Comparison of ENCODE assay signal across 8 cellular contexts in genomic region chr18:3177902-3178687, GRCh38. TPM values are rescaled to one million over a fixed set of nuclear protein-coding genes. Genes with fewer than 3 reads are reported as not detected.
DNase-seq lines count a peak whose midpoint lies in the region; ATAC-seq, FAIRE-seq and TF ChIP-seq lines count a peak whose summit lies in the region.

No MANE protein-coding gene starts in this region.

- H3K4me1 ChIP-seq in left ventricle myocardium inferior, result peaks cover 62% of the 10 kb centered on the region
- no peaks in the 10 kb centered on the region for H3K4me1 ChIP-seq in effector memory CD4-positive, alpha-beta T cell (ENCODE audit: control insufficient read depth, insufficient read depth, low read length, poor library complexity, severe bottlenecking)

- in situ Hi-C loops in SK-MEL-5 (cut with HindIII; ENCODE audit: low pct_unique_long_range_greater_than_20kb, low sequenced_read_pairs), result no loop called here

- no peaks in the 10 kb centered on the region for H3K9me3 Mint-ChIP-seq in activated T-cell treated with anti-CD3 and anti-CD28 coated beads, Interleukin-2, amount 50 U/mL, for 4 hours

- no peak overlapping the region for H3K4me3 Mint-ChIP-seq in activated T-cell treated with anti-CD3 and anti-CD28 coated beads, Interleukin-2, amount 50 U/mL, for 4 hours

- H3K4me3 ChIP-seq in left ventricle myocardium inferior, result no peak overlapping the region
- H3K4me3 ChIP-seq in effector memory CD4-positive, alpha-beta T cell (ENCODE audit: insufficient read depth, low read depth, low read length, poor library complexity, severe bottlenecking), result no peak overlapping the region

- ATAC-seq in activated T-cell treated with anti-CD3 and anti-CD28 coated beads, Interleukin-2, amount 50 U/mL, for 4 hours, result peak; percentile 30 to 35
- ATAC-seq in HG03039 (IDR thresholded peaks at IDR 0.05; ENCODE audit: unreplicated experiment), result peak; percentile 90

- H3K27ac ChIP-seq in left ventricle myocardium inferior (replicated peaks), result peak overlapping the region; percentile 58
- no peak overlapping the region for H3K27ac ChIP-seq in effector memory CD4-positive, alpha-beta T cell (ENCODE audit: insufficient read depth, low read length, poor library complexity, severe bottlenecking)

- FAIRE-seq in urothelium cell line (lab: Jason Lieb, UNC), result peak; percentile 81

- no peaks in the 10 kb centered on the region for H3K36me3 Mint-ChIP-seq in activated T-cell treated with anti-CD3 and anti-CD28 coated beads, Interleukin-2, amount 50 U/mL, for 4 hours (ENCODE audit: insufficient read depth)

- peaks cover 2% of the 10 kb centered on the region for H3K4me1 Mint-ChIP-seq in activated T-cell treated with anti-CD3 and anti-CD28 coated beads, Interleukin-2, amount 50 U/mL, for 4 hours (ENCODE audit: low read depth)

- intact Hi-C loops in left ventricle myocardium inferior (cut with micrococcal nuclease), result no loop called here

- no peaks in the 10 kb centered on the region for H3K9me3 ChIP-seq in left ventricle myocardium inferior (replicated peaks)
- H3K9me3 ChIP-seq in effector memory CD4-positive, alpha-beta T cell (ENCODE audit: control insufficient read depth, low read length), result no peaks in the 10 kb centered on the region

- peaks cover 29% of the 10 kb centered on the region for H3K36me3 ChIP-seq in left ventricle myocardium inferior
- H3K36me3 ChIP-seq in effector memory CD4-positive, alpha-beta T cell (ENCODE audit: control insufficient read depth, insufficient read depth, low read length), result no peaks in the 10 kb centered on the region

- TF ChIP-seq CTCF in left ventricle myocardium inferior (IDR thresholded peaks at IDR 0.05; ENCODE audit: borderline replicate concordance), result no peak

- no peak for DNase-seq in activated T-cell treated with anti-CD3 and anti-CD28 coated beads, Interleukin-2, amount 50 U/mL, for 4 hours
- no peak for DNase-seq in activated T-cell treated with anti-CD3 and anti-CD28 coated beads, Interleukin-2, amount 50 U/mL, for 1 hour
- peak; percentile 95 for DNase-seq in SK-MEL-5 (ENCODE audit: low read depth, low spot score)
- peak; percentile 38 for DNase-seq in left ventricle myocardium inferior
- no peak for DNase-seq in urothelium cell line (ENCODE audit: low spot score)
- no peak for DNase-seq in effector memory CD4-positive, alpha-beta T cell
- DNase-seq in stimulated activated CD8-positive, alpha-beta memory T cell treated with anti-CD3 and anti-CD28 coated beads, Interleukin-4, amount 100 ng/mL, for 48 hours, result no peak

- H3K27me3 ChIP-seq in left ventricle myocardium inferior (ENCODE audit: low read depth), result no peaks in the 10 kb centered on the region
- H3K27me3 ChIP-seq in effector memory CD4-positive, alpha-beta T cell (replicated peaks; ENCODE audit: control insufficient read depth, insufficient read depth, low read length, poor library complexity, severe bottlenecking), result no peaks in the 10 kb centered on the region

- H3K27me3 Mint-ChIP-seq in activated T-cell treated with anti-CD3 and anti-CD28 coated beads, Interleukin-2, amount 50 U/mL, for 4 hours (ENCODE audit: low read depth), result no peaks in the 10 kb centered on the region

RNA-seq across cellular contexts. Expression of gene MYOM1, which starts 41.7 kb away (rescaled TPM):
- total RNA-seq in activated T-cell treated with anti-CD3 and anti-CD28 coated beads, Interleukin-2, amount 50 U/mL, for 4 hours, result under 1 TPM; 0.16 to 0.42 (median 0.25) TPM
- total RNA-seq in SK-MEL-5 (2014; rRNA removed; shearing (Covaris generic)), result 0.26 and 0.72 TPM in 2 replicates
- polyA plus RNA-seq in SK-MEL-5 (2015; cell fraction: cytosol; rRNA removed), result 0.44 and 0.51 TPM in 2 replicates
- 0.07 and 0.32 TPM in 2 replicates for polyA plus RNA-seq in SK-MEL-5 (2015; cell fraction: nucleus; rRNA removed)
- 667 TPM for total RNA-seq in left ventricle myocardium inferior

Comparison
In these comparisons a context has a peak if more than half of its experiments do, and no peak if none do; other contexts are left out.
1. DNase-seq: peak in SK-MEL-5 (single experiment) and left ventricle myocardium inferior (single experiment); none in activated T-cell treated with anti-CD3 and anti-CD28 coated beads, Interleukin-2, amount 50 U/mL, for 4 hours (single experiment), activated T-cell treated with anti-CD3 and anti-CD28 coated beads, Interleukin-2, amount 50 U/mL, for 1 hour (single experiment), urothelium cell line (single experiment), effector memory CD4-positive, alpha-beta T cell (0 of 3) and stimulated activated CD8-positive, alpha-beta memory T cell treated with anti-CD3 and anti-CD28 coated beads, Interleukin-4, amount 100 ng/mL, for 48 hours (single experiment).
2. RNA of gene MYOM1, which starts 41.7 kb away (total RNA-seq): 667 TPM in left ventricle myocardium inferior (single experiment); 0.26 to 0.72 TPM in SK-MEL-5 and 0.16 to 0.42 TPM in activated T-cell treated with anti-CD3 and anti-CD28 coated beads, Interleukin-2, amount 50 U/mL, for 4 hours; every median in the first group is over 100 times any median in the second.